1 cellular context compared by ENCODE assay signal in the genomic region with DNA sequence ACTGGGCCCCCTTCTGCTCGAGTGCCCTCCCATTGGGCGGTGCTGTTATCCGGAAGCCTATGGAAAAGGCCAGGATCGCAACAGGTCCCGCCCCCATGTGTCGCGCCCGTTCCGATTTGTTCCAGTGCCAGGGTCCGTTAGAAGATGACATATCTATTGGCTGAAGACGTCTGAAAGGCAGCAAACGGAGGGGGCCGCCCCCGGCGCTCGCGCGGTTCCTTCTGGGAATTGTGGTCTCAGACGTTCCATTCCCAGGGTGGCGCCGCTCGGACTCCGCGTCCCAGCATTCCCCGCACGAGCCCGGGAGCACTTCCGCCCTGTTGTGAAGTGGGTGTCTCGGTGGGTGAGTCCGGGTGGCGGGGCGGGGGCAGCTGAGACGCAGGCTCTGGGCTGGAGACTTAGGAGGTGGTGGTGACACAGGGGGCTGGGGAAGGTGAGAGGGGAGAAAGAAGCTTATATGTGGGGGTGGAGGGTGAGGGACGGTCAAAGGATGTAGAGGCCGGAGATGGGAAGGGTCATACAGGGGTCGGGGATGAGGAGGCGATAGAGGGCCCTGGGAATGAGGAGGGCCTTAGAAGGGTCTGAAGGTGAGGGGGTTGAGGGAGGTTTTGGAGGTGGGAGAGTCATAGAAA.
TF ChIP-seq lines count a peak whose summit lies in the region.

Gene ZSCAN20 (plus strand): TSS at position 297 of the 632 bp plus-strand sequence. CDS start 6,644 bp downstream, outside the sequence.

TF ChIP-seq in GM12878, 131 proteins besides CTCF, POLR2A, EP300 and RAD21 (continued from another document and continues in another):
- no peak for TF ChIP-seq ZNF274 (IDR thresholded peaks at IDR 0.05; ENCODE audit: insufficient read depth, insufficient read length)
- peak in 1 of 2 experiments; percentile 49; a peak in 1 of 3 replicates for TF ChIP-seq EGR1 (IDR thresholded peaks at IDR 0.05; ENCODE audit: borderline replicate concordance in 1 of 2, low read depth in 2 of 2, low read length in 2 of 2)
- no peak for TF ChIP-seq KAT2A (conservative IDR thresholded peaks at IDR 0.05; ENCODE audit: control insufficient read depth, low read depth, low read length)
- TF ChIP-seq ASH2L (IDR thresholded peaks at IDR 0.05; ENCODE audit: borderline replicate concordance, low read depth): no peak
- TF ChIP-seq NFIC (IDR thresholded peaks at IDR 0.05; ENCODE audit: low read depth, low read length): no peak
- TF ChIP-seq ESRRA (IDR thresholded peaks at IDR 0.05; ENCODE audit: low read length): no peak
- TF ChIP-seq IRF4 (IDR thresholded peaks at IDR 0.05; ENCODE audit: low read depth, low read length): no peak
- no peak for TF ChIP-seq ZBTB33 (IDR thresholded peaks at IDR 0.05)
- no peak for TF ChIP-seq CHD4 (IDR thresholded peaks at IDR 0.05)
- TF ChIP-seq TCF7 (IDR thresholded peaks at IDR 0.05; ENCODE audit: borderline replicate concordance): no peak
- TF ChIP-seq MTA3 (IDR thresholded peaks at IDR 0.05; ENCODE audit: borderline replicate concordance, low read length): no peak
- no peak for TF ChIP-seq JUND (IDR thresholded peaks at IDR 0.05; ENCODE audit: low read depth, low read length)
- no peak for TF ChIP-seq WRNIP1 (IDR thresholded peaks at IDR 0.05; ENCODE audit: borderline replicate concordance, low read depth, low read length)
- no peak for TF ChIP-seq SUZ12 (IDR thresholded peaks at IDR 0.05; ENCODE audit: unreplicated experiment)
- peak; percentile 67 to 86; a peak in 3 of 4 replicates for TF ChIP-seq BHLHE40 (IDR thresholded peaks at IDR 0.05; ENCODE audit: borderline replicate concordance in 1 of 2, low read depth in 2 of 2, low read length in 1 of 2)
- TF ChIP-seq BCL11A (IDR thresholded peaks at IDR 0.05; ENCODE audit: low read depth, low read length): no peak
- no peak for TF ChIP-seq ATF2 (IDR thresholded peaks at IDR 0.05; ENCODE audit: low read length)
- peak; percentile 58; the same call in 1 of the 2 replicates for TF ChIP-seq MAX (IDR thresholded peaks at IDR 0.05; ENCODE audit: low read depth, low read length)
- TF ChIP-seq KDM1A (IDR thresholded peaks at IDR 0.05; ENCODE audit: borderline replicate concordance): no peak
- TF ChIP-seq CBFB (IDR thresholded peaks at IDR 0.05; ENCODE audit: low read depth): no peak
- TF ChIP-seq ZNF207 (IDR thresholded peaks at IDR 0.05; ENCODE audit: borderline replicate concordance): peak; percentile 38; the same call in 1 of the 2 replicates
- TF ChIP-seq ZBTB4 (CRISPR knock-in tag; IDR thresholded peaks at IDR 0.05): no peak
- TF ChIP-seq MYC (IDR thresholded peaks at IDR 0.05; ENCODE audit: insufficient read depth, insufficient read length, insufficient replicate concordance, low read length, severe bottlenecking): no peak
- peak; percentile 35; the same call in 1 of the 2 replicates for TF ChIP-seq MLLT1 (IDR thresholded peaks at IDR 0.05)
- no peak for TF ChIP-seq RCOR1 (conservative IDR thresholded peaks at IDR 0.05; ENCODE audit: low read depth, low read length)
- TF ChIP-seq PKNOX1 (IDR thresholded peaks at IDR 0.05): peak; percentile 98
- no peak for TF ChIP-seq MXI1 (IDR thresholded peaks at IDR 0.05; ENCODE audit: low read depth, low read length)
- no peak for TF ChIP-seq ZZZ3 (IDR thresholded peaks at IDR 0.05; ENCODE audit: control insufficient read depth, insufficient read length, low read depth)
- TF ChIP-seq, protein P1, sequence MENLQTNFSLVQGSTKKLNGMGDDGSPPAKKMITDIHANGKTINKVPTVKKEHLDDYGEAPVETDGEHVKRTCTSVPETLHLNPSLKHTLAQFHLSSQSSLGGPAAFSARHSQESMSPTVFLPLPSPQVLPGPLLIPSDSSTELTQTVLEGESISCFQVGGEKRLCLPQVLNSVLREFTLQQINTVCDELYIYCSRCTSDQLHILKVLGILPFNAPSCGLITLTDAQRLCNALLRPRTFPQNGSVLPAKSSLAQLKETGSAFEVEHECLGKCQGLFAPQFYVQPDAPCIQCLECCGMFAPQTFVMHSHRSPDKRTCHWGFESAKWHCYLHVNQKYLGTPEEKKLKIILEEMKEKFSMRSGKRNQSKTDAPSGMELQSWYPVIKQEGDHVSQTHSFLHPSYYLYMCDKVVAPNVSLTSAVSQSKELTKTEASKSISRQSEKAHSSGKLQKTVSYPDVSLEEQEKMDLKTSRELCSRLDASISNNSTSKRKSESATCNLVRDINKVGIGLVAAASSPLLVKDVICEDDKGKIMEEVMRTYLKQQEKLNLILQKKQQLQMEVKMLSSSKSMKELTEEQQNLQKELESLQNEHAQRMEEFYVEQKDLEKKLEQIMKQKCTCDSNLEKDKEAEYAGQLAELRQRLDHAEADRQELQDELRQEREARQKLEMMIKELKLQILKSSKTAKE (IDR thresholded peaks at IDR 0.05; ENCODE audit: low read depth, poor library complexity, severe bottlenecking): no peak
- TF ChIP-seq, protein P2, sequence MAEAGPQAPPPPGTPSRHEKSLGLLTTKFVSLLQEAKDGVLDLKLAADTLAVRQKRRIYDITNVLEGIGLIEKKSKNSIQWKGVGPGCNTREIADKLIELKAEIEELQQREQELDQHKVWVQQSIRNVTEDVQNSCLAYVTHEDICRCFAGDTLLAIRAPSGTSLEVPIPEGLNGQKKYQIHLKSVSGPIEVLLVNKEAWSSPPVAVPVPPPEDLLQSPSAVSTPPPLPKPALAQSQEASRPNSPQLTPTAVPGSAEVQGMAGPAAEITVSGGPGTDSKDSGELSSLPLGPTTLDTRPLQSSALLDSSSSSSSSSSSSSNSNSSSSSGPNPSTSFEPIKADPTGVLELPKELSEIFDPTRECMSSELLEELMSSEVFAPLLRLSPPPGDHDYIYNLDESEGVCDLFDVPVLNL (IDR thresholded peaks at IDR 0.05; ENCODE audit: low read depth, low read length): no peak
- no peak for TF ChIP-seq CHD1 (IDR thresholded peaks at IDR 0.05; ENCODE audit: low read depth, low read length)
- no peak; the same call in 1 of the 2 replicates for TF ChIP-seq NRF1 (conservative IDR thresholded peaks at IDR 0.05; ENCODE audit: low read depth, low read length)
- no peak for TF ChIP-seq BMI1 (IDR thresholded peaks at IDR 0.05; ENCODE audit: borderline replicate concordance)
- no peak; the same call in none of the 2 replicates for TF ChIP-seq CREM (IDR thresholded peaks at IDR 0.05; ENCODE audit: low read depth)
- peak; percentile 54 to 78; a peak in 3 of 4 replicates for TF ChIP-seq IKZF2 (IDR thresholded peaks at IDR 0.05)
- no peak for TF ChIP-seq SREBF2 (IDR thresholded peaks at IDR 0.05; ENCODE audit: low read length)
- TF ChIP-seq SMC3 (IDR thresholded peaks at IDR 0.05; ENCODE audit: borderline replicate concordance, low read length): no peak
- TF ChIP-seq LARP7 (IDR thresholded peaks at IDR 0.05): no peak
- 0 out of 2 replicates have a peak, but pooled peaks have one; percentile 53 for TF ChIP-seq ELK1 (IDR thresholded peaks at IDR 0.05; ENCODE audit: low read depth, low read length)
- TF ChIP-seq, protein P3, sequence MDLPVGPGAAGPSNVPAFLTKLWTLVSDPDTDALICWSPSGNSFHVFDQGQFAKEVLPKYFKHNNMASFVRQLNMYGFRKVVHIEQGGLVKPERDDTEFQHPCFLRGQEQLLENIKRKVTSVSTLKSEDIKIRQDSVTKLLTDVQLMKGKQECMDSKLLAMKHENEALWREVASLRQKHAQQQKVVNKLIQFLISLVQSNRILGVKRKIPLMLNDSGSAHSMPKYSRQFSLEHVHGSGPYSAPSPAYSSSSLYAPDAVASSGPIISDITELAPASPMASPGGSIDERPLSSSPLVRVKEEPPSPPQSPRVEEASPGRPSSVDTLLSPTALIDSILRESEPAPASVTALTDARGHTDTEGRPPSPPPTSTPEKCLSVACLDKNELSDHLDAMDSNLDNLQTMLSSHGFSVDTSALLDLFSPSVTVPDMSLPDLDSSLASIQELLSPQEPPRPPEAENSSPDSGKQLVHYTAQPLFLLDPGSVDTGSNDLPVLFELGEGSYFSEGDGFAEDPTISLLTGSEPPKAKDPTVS (IDR thresholded peaks at IDR 0.05; ENCODE audit: low read depth, low read length): no peak
- peak; percentile 98 for TF ChIP-seq SP1 (IDR thresholded peaks at IDR 0.05; ENCODE audit: low read depth, low read length)
